26 cellular contexts compared by ENCODE assay signal in the genomic region with DNA sequence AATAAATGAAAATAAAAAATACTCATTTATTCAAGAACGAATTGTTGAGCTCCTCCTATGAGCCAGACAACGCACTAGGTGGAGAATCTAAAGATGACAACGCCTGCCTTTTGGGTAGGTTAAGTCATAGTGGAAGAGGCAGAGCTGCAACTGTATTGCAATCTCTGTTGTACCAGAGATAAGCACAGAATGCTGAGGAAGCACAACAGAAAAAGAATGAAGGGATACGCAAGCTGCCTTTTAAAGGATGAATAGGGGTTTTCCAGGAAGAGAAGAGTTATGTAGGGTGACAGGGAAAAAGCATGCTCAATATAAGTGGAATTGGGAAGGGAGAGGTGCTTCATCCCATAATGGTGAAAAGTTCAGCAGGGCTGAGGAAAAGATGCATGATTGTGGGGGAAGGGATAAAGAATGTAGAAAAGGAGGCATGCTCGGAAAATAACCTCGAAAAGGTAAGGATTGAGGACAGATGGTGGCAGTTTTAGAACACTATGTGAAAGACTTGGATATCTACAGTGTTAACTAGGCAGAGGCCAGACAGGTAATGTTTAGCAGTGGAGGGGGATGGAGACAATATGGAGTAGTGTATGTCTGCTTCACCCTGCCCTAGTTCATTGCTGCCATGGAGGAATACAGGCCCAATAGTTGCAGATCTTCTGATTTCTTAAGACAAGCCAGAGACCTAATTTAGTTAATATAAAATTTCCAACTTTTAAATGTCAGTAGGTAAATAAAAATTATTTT.
"Had no signal": no experiment of that assay in that cellular context is flagged by ENCODE, and none has a peak within 500 bp of the region (broad histone marks: within the 10 kb centered on the region; RNA-seq: fewer than 3 reads in every experiment).

No MANE protein-coding gene starts in this region.

- DNase-seq: activated CD4-positive, alpha-beta T cell treated with anti-CD3 and anti-CD28 coated beads for 48 hours; activated CD4-positive, alpha-beta T cell treated with anti-CD3 and anti-CD28 coated beads, Interleukin-2, amount 50 U/mL, for 48 hours; activated CD8-positive, alpha-beta memory T cell treated with anti-CD3 and anti-CD28 coated beads for 24 hours; activated effector memory CD4-positive, alpha-beta T cell treated with Interleukin-2 at 50 U/mL for 16 hours; activated naive CD4-positive, alpha-beta T cell treated with Interleukin-2 at 50 U/mL for 16 hours; anterior cingulate cortex; body of pancreas; dermis blood vessel endothelial cell; effector CD4-positive, alpha-beta T cell; mucosa of descending colon; posterior cingulate gyrus; right cardiac atrium; stimulated activated CD4-positive, alpha-beta T cell treated with anti-CD3 and anti-CD28 coated beads, Interleukin-12 subunit alpha, Interleukin-12 subunit beta, amount 100 ng/mL, for 4 hours; stimulated activated CD4-positive, alpha-beta T cell treated with anti-CD3 and anti-CD28 coated beads, Interleukin-4, amount 100 ng/mL, for 1 hour; stimulated activated naive CD8-positive, alpha-beta T cell treated with anti-CD3 and anti-CD28 coated beads, Interleukin-15, Interleukin-2, amounts not matched to agents 100 U/mL and 50 U/mL, for 24 hours; T-helper 9 cell; testis; trophoblast cell had no signal

- H3K9me3 Mint-ChIP-seq: natural killer cell treated with Interleukin-12 subunit alpha and Interleukin-12 subunit beta and Interleukin-15 and Interleukin-18, amount 100 ng/mL, for 72 hours; T-helper 1 cell treated with Interleukin-12 subunit alpha and Interleukin-12 subunit beta and Interleukin-4 antibody, amounts not matched to agents 30 μg/mL and 1 μg/mL, for 36 hours had no signal

- H3K4me1 ChIP-seq: body of pancreas, testis had no signal

- H3K27me3 Mint-ChIP-seq: activated naive CD8-positive, alpha-beta T cell; natural killer cell treated with Interleukin-12 subunit alpha and Interleukin-12 subunit beta and Interleukin-15 and Interleukin-18, amount 100 ng/mL, for 72 hours had no signal

- FAIRE-seq: colon, frontal cortex, TTC549, urothelium cell line had no signal

- H3K27ac ChIP-seq: testis had no signal

- H3K4me3 ChIP-seq: body of pancreas, mucosa of descending colon, testis had no signal

- H3K27ac Mint-ChIP-seq: activated naive CD8-positive, alpha-beta T cell; natural killer cell treated with Interleukin-12 subunit alpha and Interleukin-12 subunit beta and Interleukin-15 and Interleukin-18, amount 100 ng/mL, for 72 hours; T-helper 1 cell treated with Interleukin-12 subunit alpha and Interleukin-12 subunit beta and Interleukin-4 antibody, amounts not matched to agents 30 μg/mL and 1 μg/mL, for 36 hours had no signal

- ATAC-seq: activated CD4-positive, CD25-positive, alpha-beta regulatory T cell treated with anti-CD3 and anti-CD28 coated beads, Interleukin-2, amount 50 U/mL, for 24 hours; body of pancreas; natural killer cell treated with Interleukin-12 subunit alpha and Interleukin-12 subunit beta and Interleukin-15 and Interleukin-18, amount 100 ng/mL, for 72 hours; right cardiac atrium; stimulated activated naive CD8-positive, alpha-beta T cell treated with anti-CD3 and anti-CD28 coated beads, Interleukin-15, Interleukin-2, amounts not matched to agents 100 U/mL and 50 U/mL, for 24 hours had no signal

- H3K9me3 ChIP-seq: body of pancreas, mucosa of descending colon, testis had no signal

- H3K27me3 ChIP-seq: body of pancreas, testis had no signal

- H3K4me3 Mint-ChIP-seq: activated naive CD8-positive, alpha-beta T cell; natural killer cell treated with Interleukin-12 subunit alpha and Interleukin-12 subunit beta and Interleukin-15 and Interleukin-18, amount 100 ng/mL, for 72 hours; T-helper 1 cell treated with Interleukin-12 subunit alpha and Interleukin-12 subunit beta and Interleukin-4 antibody, amounts not matched to agents 30 μg/mL and 1 μg/mL, for 36 hours had no signal
